22 cellular contexts compared by ENCODE assay signal in genomic region chr15:56744701-56745683, GRCh38.
"Had no signal": no experiment of that assay in that cellular context is flagged by ENCODE, and none has a peak within 500 bp of the region (broad histone marks: within the 10 kb centered on the region; RNA-seq: fewer than 3 reads in every experiment).

No MANE protein-coding gene starts in this region.

- H3K36me3 ChIP-seq: gastroesophageal sphincter, left ventricle myocardium inferior, spleen, suprapubic skin, tibial artery had no signal

- H3K27me3 Mint-ChIP-seq: activated B cell treated with CpG ODN at 0.5 μM for 24 hours had no signal

- H3K4me1 Mint-ChIP-seq: activated B cell treated with CpG ODN at 0.5 μM for 24 hours; activated CD8-positive, alpha-beta memory T cell treated with anti-CD3 and anti-CD28 coated beads, Interleukin-2, amount 10 ng/mL, durations not matched to agents 7 days and 5 days; activated naive CD4-positive, alpha-beta T cell treated with anti-CD3 and anti-CD28 coated beads, Interleukin-2, amount 50 U/mL, for 24 hours; central memory CD8-positive, alpha-beta T cell; nephron had no signal

- H3K27ac Mint-ChIP-seq: activated B cell treated with CpG ODN at 0.5 μM for 24 hours; activated CD8-positive, alpha-beta memory T cell treated with anti-CD3 and anti-CD28 coated beads, Interleukin-2, amount 10 ng/mL, durations not matched to agents 7 days and 5 days; activated CD8-positive, alpha-beta T cell treated with anti-CD3 and anti-CD28 coated beads, Interleukin-2, amount 10 ng/mL, durations not matched to agents 7 days and 5 days; activated naive CD4-positive, alpha-beta T cell treated with anti-CD3 and anti-CD28 coated beads, Interleukin-2, amount 50 U/mL, for 24 hours; activated T-helper 2 cell treated with anti-CD3 and anti-CD28 coated beads, Interferon-gamma antibody, Interleukin-2, Interleukin-4, amounts not matched to agents 10 μg/mL and 5 μg/mL and 100 μg/mL, durations not matched to agents 14 hours and 24 hours and 36 hours; nephron had no signal

- H3K9me3 ChIP-seq: gastroesophageal sphincter, spleen, tibial artery had no signal

- H3K9me3 Mint-ChIP-seq: activated B cell treated with CpG ODN at 0.5 μM for 24 hours; activated naive CD4-positive, alpha-beta T cell treated with anti-CD3 and anti-CD28 coated beads, Interleukin-2, amount 50 U/mL, for 24 hours; activated T-helper 2 cell treated with anti-CD3 and anti-CD28 coated beads, Interferon-gamma antibody, Interleukin-2, Interleukin-4, amounts not matched to agents 10 μg/mL and 5 μg/mL and 100 μg/mL, durations not matched to agents 14 hours and 24 hours and 36 hours; central memory CD8-positive, alpha-beta T cell had no signal

- DNase-seq: activated B cell treated with CpG ODN at 0.5 μM for 24 hours; activated CD8-positive, alpha-beta memory T cell treated with anti-CD3 and anti-CD28 coated beads, Interleukin-2, amount 10 ng/mL, durations not matched to agents 7 days and 5 days; activated CD8-positive, alpha-beta T cell treated with anti-CD3 and anti-CD28 coated beads, Interleukin-2, amount 10 ng/mL, durations not matched to agents 7 days and 5 days; activated T-cell treated with anti-CD3 and anti-CD28 coated beads, Interleukin-2, amount 50 U/mL, for 48 hours; anterior cingulate cortex; cortex of kidney; hypothalamus; kidney glomerular epithelial cell; left ventricle myocardium inferior; mesendoderm; posterior cingulate gyrus; right cardiac atrium; spleen; stimulated activated naive CD4-positive, alpha-beta T cell; tibial artery had no signal

- ATAC-seq: activated CD8-positive, alpha-beta memory T cell treated with anti-CD3 and anti-CD28 coated beads, Interleukin-2, amount 10 ng/mL, durations not matched to agents 7 days and 5 days; activated CD8-positive, alpha-beta T cell treated with anti-CD3 and anti-CD28 coated beads, Interleukin-2, amount 10 ng/mL, durations not matched to agents 7 days and 5 days; gastroesophageal sphincter; right cardiac atrium had no signal

- H3K4me1 ChIP-seq: left ventricle myocardium inferior, spleen, suprapubic skin had no signal

- H3K4me3 ChIP-seq: gastroesophageal sphincter, left ventricle myocardium inferior, lung, spleen, suprapubic skin, tibial artery had no signal

- H3K36me3 Mint-ChIP-seq: activated CD8-positive, alpha-beta memory T cell treated with anti-CD3 and anti-CD28 coated beads, Interleukin-2, amount 10 ng/mL, durations not matched to agents 7 days and 5 days; activated naive CD4-positive, alpha-beta T cell treated with anti-CD3 and anti-CD28 coated beads, Interleukin-2, amount 50 U/mL, for 24 hours had no signal

- H3K27me3 ChIP-seq: gastroesophageal sphincter, spleen, suprapubic skin, tibial artery had no signal

- H3K4me3 Mint-ChIP-seq: activated B cell treated with CpG ODN at 0.5 μM for 24 hours; activated CD8-positive, alpha-beta memory T cell treated with anti-CD3 and anti-CD28 coated beads, Interleukin-2, amount 10 ng/mL, durations not matched to agents 7 days and 5 days; activated CD8-positive, alpha-beta T cell treated with anti-CD3 and anti-CD28 coated beads, Interleukin-2, amount 10 ng/mL, durations not matched to agents 7 days and 5 days; activated naive CD4-positive, alpha-beta T cell treated with anti-CD3 and anti-CD28 coated beads, Interleukin-2, amount 50 U/mL, for 24 hours; central memory CD8-positive, alpha-beta T cell; nephron had no signal

- H3K27ac ChIP-seq: gastroesophageal sphincter, left ventricle myocardium inferior, spleen, suprapubic skin, tibial artery had no signal
